ENCODE assay signal across 15 cellular contexts in the genomic region with DNA sequence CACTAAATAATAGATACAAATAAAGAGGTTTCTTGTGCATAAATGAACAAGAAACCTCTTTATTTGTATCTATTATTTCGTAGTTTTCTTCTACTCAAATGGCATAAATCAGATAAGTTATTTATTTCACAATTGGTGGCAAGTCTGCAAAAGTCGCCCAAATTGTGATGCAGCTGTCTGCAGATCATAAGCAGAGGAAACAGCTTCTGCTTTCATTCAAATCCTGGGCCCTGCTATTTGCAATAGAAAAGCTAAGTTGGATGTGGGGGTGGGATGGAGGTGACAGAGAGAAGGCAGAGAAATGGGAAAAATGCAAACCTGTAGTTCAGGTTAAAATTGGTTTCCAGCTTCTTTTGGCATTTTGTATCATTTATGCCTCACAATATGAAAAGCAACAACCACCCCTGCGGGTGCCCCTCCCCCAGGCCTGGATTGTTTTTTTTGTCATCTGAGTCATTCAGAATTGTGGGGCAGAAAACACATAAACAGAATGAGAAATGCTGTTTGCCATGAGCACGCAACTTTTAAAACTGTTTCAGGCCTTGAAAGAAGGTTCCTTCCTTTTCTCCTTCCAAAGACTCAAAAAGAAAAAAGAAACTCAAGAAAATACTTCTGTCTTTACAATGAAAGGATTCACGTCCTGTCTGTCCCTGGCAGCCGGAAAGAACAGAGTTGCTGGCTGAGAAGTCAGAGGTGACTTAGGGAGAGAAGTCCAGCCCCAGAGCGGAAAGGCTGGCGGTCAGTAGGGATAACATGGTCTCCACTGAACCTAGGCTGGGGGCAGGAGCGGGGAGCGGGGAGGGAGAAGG.
DNase-seq lines count a peak whose midpoint lies in the region; ATAC-seq lines count a peak whose summit lies in the region.
"Had no signal": no experiment of that assay in that cellular context is flagged by ENCODE, and none has a peak within 500 bp of the region (broad histone marks: within the 10 kb centered on the region; RNA-seq: fewer than 3 reads in every experiment).

No MANE protein-coding gene starts in this region.

- peaks cover 2% of the 10 kb centered on the region for H3K79me2 ChIP-seq in trophoblast cell (ENCODE audit: control insufficient read depth, insufficient read depth, low read length, poor library complexity)

- DNase-seq in H4 (ENCODE audit: low spot score) (peak; percentile 42), adipocyte (ENCODE audit: low read depth) (peak; percentile 27), iPS DF 6.9 (ENCODE audit: low read depth, low spot score) (peak; percentile 35), trophoblast cell (peak in 1 of 2 donors; percentile 32), left lobe of liver (ENCODE audit: low spot score) (no peak)
- DNase-seq: activated CD4-positive, CD25-positive, alpha-beta regulatory T cell treated with anti-CD3 and anti-CD28 coated beads, Interleukin-2, amount 50 U/mL, for 72 hours; activated naive CD8-positive, alpha-beta T cell treated with anti-CD3 and anti-CD28 coated beads, Interleukin-2, amount 50 U/mL, for 24 hours; cortex of kidney; NCI-H146; NCI-H510A treated with DMSO at 0.1 percent for 48 hours; Peyer's patch had no signal

- H3K36me3 ChIP-seq in adipocyte (ENCODE audit: control insufficient read depth, insufficient read depth, low read length, severe bottlenecking) (no peaks in the 10 kb centered on the region), iPS DF 6.9 (ENCODE audit: control insufficient read depth, insufficient read depth, low read length) (no peaks in the 10 kb centered on the region), trophoblast cell (ENCODE audit: control insufficient read depth in 1 of 2, insufficient read depth in 2 of 2, low read length in 2 of 2) (no peaks in the 10 kb centered on the region)
- H3K36me3 ChIP-seq: Peyer's patch had no signal

- peak overlapping the region; percentile 31 for H3K4me2 ChIP-seq in trophoblast cell (ENCODE audit: low read length)

- peaks cover 12% of the 10 kb centered on the region for H3K79me1 ChIP-seq in trophoblast cell (ENCODE audit: low read length)

- peak overlapping the region; percentile 74 for H2BK5ac ChIP-seq in trophoblast cell (ENCODE audit: low read depth, low read length, poor library complexity)

- H3K27me3 ChIP-seq in adipocyte (replicated peaks; ENCODE audit: control insufficient read depth, insufficient read depth, low read length) (peaks cover 17% of the 10 kb centered on the region), iPS DF 6.9 (ENCODE audit: control insufficient read depth, insufficient read depth, low read length) (no peaks in the 10 kb centered on the region), trophoblast cell (ENCODE audit: insufficient read depth, low read length) (no peaks in the 10 kb centered on the region)
- H3K27me3 ChIP-seq: Peyer's patch had no signal

- peak overlapping the region; percentile 55 for H2BK12ac ChIP-seq in trophoblast cell (ENCODE audit: low read length)

- H3K4me3 ChIP-seq in adipocyte (ENCODE audit: low read length) (no peak overlapping the region), iPS DF 6.9 (ENCODE audit: low read length) (no peak overlapping the region), trophoblast cell (ENCODE audit: low read depth, low read length) (no peak overlapping the region)
- H3K4me3 ChIP-seq: Peyer's patch had no signal

- no peak overlapping the region for H3K14ac ChIP-seq in trophoblast cell (ENCODE audit: low read length)

- no peak overlapping the region for H2AK5ac ChIP-seq in trophoblast cell (ENCODE audit: low read length)

- H3K23ac ChIP-seq in trophoblast cell (ENCODE audit: low read length): no peak overlapping the region

- H4K91ac ChIP-seq in trophoblast cell (ENCODE audit: low read depth, low read length): peak overlapping the region; percentile 75

- peak overlapping the region; percentile 51 for H4K8ac ChIP-seq in trophoblast cell (ENCODE audit: low read depth, low read length)

- ATAC-seq in GM19035 (IDR thresholded peaks at IDR 0.05; ENCODE audit: unreplicated experiment) (no peak), left lobe of liver (no peak), HG03460 (IDR thresholded peaks at IDR 0.05; ENCODE audit: unreplicated experiment) (no peak), HG02973 (IDR thresholded peaks at IDR 0.05; ENCODE audit: unreplicated experiment) (no peak)
- ATAC-seq: activated naive CD8-positive, alpha-beta T cell treated with anti-CD3 and anti-CD28 coated beads, Interleukin-2, amount 50 U/mL, for 24 hours; sciatic nerve had no signal

- H4K12ac ChIP-seq in trophoblast cell (ENCODE audit: low read depth, low read length): no peak overlapping the region

- no peak overlapping the region for H3K4ac ChIP-seq in trophoblast cell (ENCODE audit: low read depth, low read length)

- peak overlapping the region; percentile 32 for H2BK120ac ChIP-seq in trophoblast cell (ENCODE audit: insufficient read depth, low read length, poor library complexity)

- H3K4me1 ChIP-seq in adipocyte (ENCODE audit: control insufficient read depth, insufficient read depth, low read length) (no peaks in the 10 kb centered on the region), iPS DF 6.9 (ENCODE audit: control insufficient read depth, insufficient read depth, low read length) (peaks cover 5% of the 10 kb centered on the region; the same call in 1 of the 2 replicates), trophoblast cell (ENCODE audit: control insufficient read depth in 1 of 2, insufficient read depth in 2 of 2, low read length in 2 of 2) (peaks cover 12 to 18% of the 10 kb centered on the region in 2 experiments)
- H3K4me1 ChIP-seq: Peyer's patch had no signal

- H3K18ac ChIP-seq in trophoblast cell (ENCODE audit: low read length): peak overlapping the region; percentile 57

- WGBS in iPS DF 6.9 (ENCODE audit: insufficient coverage, insufficient read length): no CpG with 5 or more reads among the region's 10 CpGs
- no CpG with 5 or more reads among the region's 10 CpGs for WGBS in trophoblast cell (ENCODE audit: extremely low coverage, insufficient coverage, insufficient read length)

- H3K9ac ChIP-seq in adipocyte (ENCODE audit: low read length) (no peak overlapping the region), trophoblast cell (ENCODE audit: low read length) (no peak overlapping the region)

- H3K27ac ChIP-seq in iPS DF 6.9 (ENCODE audit: low read length) (peak overlapping the region; percentile 82), trophoblast cell (ENCODE audit: low read depth, low read length) (peak overlapping the region; percentile 79)
- H3K27ac ChIP-seq: Peyer's patch had no signal

- H2AFZ ChIP-seq in trophoblast cell (ENCODE audit: insufficient read depth, low read length, poor library complexity): peak overlapping the region; percentile 23

- H3K9me3 ChIP-seq in adipocyte (ENCODE audit: control insufficient read depth, low read length) (no peaks in the 10 kb centered on the region), iPS DF 6.9 (ENCODE audit: control insufficient read depth, insufficient read depth, low read length) (no peaks in the 10 kb centered on the region), trophoblast cell (ENCODE audit: insufficient read depth, low read depth, low read length) (no peaks in the 10 kb centered on the region)
- H3K9me3 ChIP-seq: Peyer's patch had no signal
